ENCODE assay signal across 1 cellular context in genomic region chr10:127736222-127736914, GRCh38.
TF ChIP-seq lines count a peak whose summit lies in the region.

No MANE protein-coding gene starts in this region.

TF ChIP-seq in HepG2, 621 proteins besides CTCF, POLR2A, EP300 and RAD21:
- TF ChIP-seq CSRNP2 (CRISPR knock-in tag; conservative IDR thresholded peaks at IDR 0.05; ENCODE audit: low read depth) (no peak), ZSCAN9 (CRISPR knock-in tag; IDR thresholded peaks at IDR 0.05; ENCODE audit: borderline replicate concordance) (no peak), ATF3 (CRISPR knock-in tag; IDR thresholded peaks at IDR 0.05) (no peak), NKX3-1 (CRISPR knock-in tag; IDR thresholded peaks at IDR 0.05) (no peak), ELF1 (CRISPR knock-in tag; IDR thresholded peaks at IDR 0.05) (no peak)
